20 cellular contexts compared by ENCODE assay signal in the genomic region with DNA sequence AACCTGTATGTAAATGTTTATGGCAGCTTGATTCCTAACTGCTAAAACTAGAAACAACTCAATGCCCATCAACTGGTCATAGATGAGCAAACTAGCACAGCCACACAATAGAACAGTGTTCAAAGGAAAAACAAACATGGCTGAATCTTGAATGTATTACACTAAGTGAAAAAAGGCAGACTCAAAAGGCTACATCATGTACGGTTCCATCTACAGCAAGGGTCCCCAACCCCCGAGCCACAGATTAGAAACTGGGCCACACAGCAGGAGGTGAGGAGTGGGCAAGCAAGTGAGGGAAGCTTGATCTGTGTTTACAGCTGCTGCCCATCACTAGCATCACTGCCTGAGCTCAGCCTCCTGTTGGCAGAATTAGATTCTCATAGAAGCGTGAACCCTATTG. TPM values are rescaled to one million over a fixed set of nuclear protein-coding genes. Genes with fewer than 3 reads are reported as not detected.
A peak's percentile ranks its signal among the peaks of the same experiment; 100 is the strongest.
DNase-seq lines count a peak whose midpoint lies in the region; ATAC-seq, FAIRE-seq and TF ChIP-seq lines count a peak whose summit lies in the region.
"Had no signal": no experiment of that assay in that cellular context is flagged by ENCODE, and none has a peak within 500 bp of the region (broad histone marks: within the 10 kb centered on the region; RNA-seq: fewer than 3 reads in every experiment).

No MANE protein-coding gene starts in this region.

- no peak for FAIRE-seq in GM12892 (lab: Jason Lieb, UNC)
- FAIRE-seq: small intestine had no signal

- no peak overlapping the region for H2AFZ ChIP-seq in osteoblast (ENCODE audit: low read length)

- 0 out of 2 replicates have a peak, but pooled peaks have one; percentile 28 for TF ChIP-seq POLR2A in GM12892 (IDR thresholded peaks at IDR 0.05; ENCODE audit: low read depth, low read length)

- DNase-seq in NCI-H526 (lab: John Stamatoyannopoulos, UW) (peak; percentile 38 to 42), NCI-H526 treated with DMSO at 0.1 percent for 48 hours (lab: John Stamatoyannopoulos, UW) (no peak), GM12892 (ENCODE audit: insufficient read length) (no peak), osteoblast (ENCODE audit: insufficient read length, low spot score, missing footprints) (no peak), posterior cingulate gyrus (no peak), GM19238 (ENCODE audit: insufficient read length, low spot score) (no peak)
- DNase-seq: activated gamma-delta T cell treated with Interleukin-2 at 50 U/mL for 16 hours; CD4-positive, CD25-positive, alpha-beta regulatory T cell; left colon; MV-4-11; NCI-H2029; NCI-H69; occipital lobe; OCI-M1; small intestine had no signal

- no peaks in the 10 kb centered on the region for H3K27me3 ChIP-seq in osteoblast (ENCODE audit: insufficient read depth, low read length)

- ATAC-seq in GM21515 (IDR thresholded peaks at IDR 0.05; ENCODE audit: unreplicated experiment), result no peak
- ATAC-seq: left colon had no signal

- H3K4me1 ChIP-seq in osteoblast (ENCODE audit: insufficient read depth, low read length), result peaks cover 33% of the 10 kb centered on the region

- H3K4me2 ChIP-seq in osteoblast (ENCODE audit: insufficient read depth, low read length), result peak overlapping the region; percentile 46

- no peaks in the 10 kb centered on the region for H3K27me3 Mint-ChIP-seq in brain
- H3K27me3 Mint-ChIP-seq: CD4-positive, CD25-positive, alpha-beta regulatory T cell; dendritic cell treated with granulocyte-macrophage colony-stimulating factor and Interleukin-4, amounts not matched to agents 40 ng/mL and 50 ng/mL, for 4 days had no signal

- no peaks in the 10 kb centered on the region for H3K9me3 Mint-ChIP-seq in brain
- H3K9me3 Mint-ChIP-seq: CD4-positive, CD25-positive, alpha-beta regulatory T cell; dendritic cell treated with granulocyte-macrophage colony-stimulating factor and Interleukin-4, amounts not matched to agents 40 ng/mL and 50 ng/mL, for 4 days had no signal

- no peaks in the 10 kb centered on the region for H4K20me1 ChIP-seq in osteoblast (ENCODE audit: insufficient read depth, low read length)

- H3K27ac ChIP-seq in osteoblast (ENCODE audit: low read depth, low read length), result peak overlapping the region; percentile 65

- peak overlapping the region in 1 of 5 experiments; percentile 62 for H3K4me3 Mint-ChIP-seq in brain
- H3K4me3 Mint-ChIP-seq: CD4-positive, CD25-positive, alpha-beta regulatory T cell; dendritic cell treated with granulocyte-macrophage colony-stimulating factor and Interleukin-4, amounts not matched to agents 40 ng/mL and 50 ng/mL, for 4 days had no signal

- no peaks in the 10 kb centered on the region for H3K9me3 ChIP-seq in osteoblast (ENCODE audit: low read depth, low read length)

- H3K36me3 Mint-ChIP-seq in brain, result peaks cover 48% of the 10 kb centered on the region

- peak overlapping the region in 3 of 5 experiments; percentile 11 to 42 (median 42) for H3K27ac Mint-ChIP-seq in brain
- H3K27ac Mint-ChIP-seq: dendritic cell treated with granulocyte-macrophage colony-stimulating factor and Interleukin-4, amounts not matched to agents 40 ng/mL and 50 ng/mL, for 4 days had no signal

- peaks cover 19% of the 10 kb centered on the region for H3K36me3 ChIP-seq in osteoblast (ENCODE audit: insufficient read depth, low read length)

- intact Hi-C loops in posterior cingulate gyrus (cut with DNase I), result no loop called here

- H3K4me3 ChIP-seq in osteoblast (ENCODE audit: insufficient read depth, low read length), result no peak overlapping the region

- peaks cover 61% of the 10 kb centered on the region for H3K79me2 ChIP-seq in osteoblast (ENCODE audit: insufficient read depth, low read length)

- TF ChIP-seq CTCF in brain (conservative IDR thresholded peaks at IDR 0.05), result no peak
- no peak for TF ChIP-seq CTCF in osteoblast (IDR thresholded peaks at IDR 0.05; ENCODE audit: extremely low read depth, low read depth, low read length)

- peaks cover 16% of the 10 kb centered on the region for H3K4me1 Mint-ChIP-seq in brain

RNA-seq across cellular contexts. Expression of gene CEP20, which starts 8.0 kb away (rescaled TPM):
- polyA plus RNA-seq in GM12892 (2012; ENCODE audit: missing spikeins), result 21.9 TPM
- 20.1 TPM for polyA plus RNA-seq in brain (ENCODE audit: insufficient read depth, low read depth, low replicate concordance)
- 41.3 and 48.9 TPM in 2 replicates for total RNA-seq in osteoblast

RNA-seq across cellular contexts. Expression of gene MYH11, which starts 23.6 kb away (rescaled TPM):
- polyA plus RNA-seq in GM12892 (2012; ENCODE audit: missing spikeins), result 2.6 TPM
- 9.7 TPM for polyA plus RNA-seq in brain (ENCODE audit: insufficient read depth, low read depth, low replicate concordance)
- under 0.01 TPM in 2 replicates for total RNA-seq in osteoblast
- total RNA-seq: A673; activated CD8-positive, alpha-beta memory T cell treated with anti-CD3 and anti-CD28 coated beads for 36 hours; CD4-positive, CD25-positive, alpha-beta regulatory T cell had no signal

Comparison
In these comparisons a context has a peak if more than half of its experiments do, and no peak if none do; other contexts are left out.
1. DNase-seq: peak in NCI-H526 (2 of 2); none in NCI-H526 treated with DMSO at 0.1 percent for 48 hours (single experiment), GM12892 (single experiment), osteoblast (single experiment), posterior cingulate gyrus (0 of 10) and GM19238 (single experiment).